Comparison of ENCODE assay signal across 10 cellular contexts in the genomic region with DNA sequence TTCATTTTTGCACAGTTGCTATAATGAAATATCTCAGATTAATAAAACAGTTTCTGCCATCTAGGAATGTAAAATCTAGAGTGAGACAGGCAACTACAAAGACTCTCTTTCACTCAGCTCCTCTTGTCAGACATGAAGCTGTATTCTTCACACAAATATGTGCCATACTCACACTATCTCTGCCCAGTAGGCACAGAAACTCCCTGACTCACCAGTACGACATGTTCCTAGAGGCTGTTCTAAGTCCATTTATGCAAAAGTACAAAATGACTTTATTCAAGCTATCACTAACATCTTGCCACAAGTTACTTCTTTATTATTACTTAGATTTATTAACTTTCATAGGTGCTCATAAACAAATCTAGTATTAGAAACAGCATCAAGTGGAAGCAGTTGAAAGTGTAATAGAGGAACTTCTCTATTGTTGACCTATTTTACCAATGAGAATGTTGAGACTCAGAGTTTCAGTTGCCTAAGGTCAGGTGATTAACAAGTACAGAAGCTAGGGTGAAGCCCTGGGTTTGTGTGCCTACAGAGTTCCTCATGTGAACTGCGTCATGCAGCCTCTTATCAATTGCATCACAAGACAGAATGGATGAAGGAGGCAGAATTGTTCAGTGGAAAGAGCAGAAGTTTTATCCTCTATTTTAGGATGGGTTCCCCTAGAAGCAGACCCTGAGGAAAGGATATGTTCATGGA.
DNase-seq lines count a peak whose midpoint lies in the region; ATAC-seq and TF ChIP-seq lines count a peak whose summit lies in the region.
"Had no signal": no experiment of that assay in that cellular context is flagged by ENCODE, and none has a peak within 500 bp of the region (broad histone marks: within the 10 kb centered on the region; RNA-seq: fewer than 3 reads in every experiment).

No MANE protein-coding gene starts in this region.

- intact Hi-C loops in MCF 10A (cut with micrococcal nuclease) (loop anchor here (5.0 kb wide), 2 partner anchors 75 to 110 kb away; no protein-coding TSS in a partner anchor), breast epithelium (cut with DNase I; ENCODE audit: low total_unique reads) (no loop called here)

- H3K4me2 ChIP-seq in Karpas-422 (ENCODE audit: low read depth, low read length, poor library complexity, severe bottlenecking), result no peak overlapping the region

- H4K20me1 ChIP-seq in Karpas-422 (ENCODE audit: insufficient read depth, low read depth, low read length), result no peaks in the 10 kb centered on the region

- no TSS peak for BruUV-seq in MCF 10A (replicated peaks; lab: Mats Ljungman, UMichigan)

- H3K27me3 Mint-ChIP-seq in MCF 10A (ENCODE audit: insufficient read depth, unreplicated experiment), result no peaks in the 10 kb centered on the region

- no peaks in the 10 kb centered on the region for H3K9me2 ChIP-seq in Karpas-422 (replicated peaks; ENCODE audit: insufficient read depth, low read length)

- H3K27ac Mint-ChIP-seq in MCF 10A (ENCODE audit: low read depth, unreplicated experiment), result peak overlapping the region; percentile 92

- H2AFZ ChIP-seq in Karpas-422 (ENCODE audit: low read length), result no peak overlapping the region

- TF ChIP-seq CTCF in MCF 10A (IDR thresholded peaks at IDR 0.05; ENCODE audit: unreplicated experiment) (no peak), breast epithelium (IDR thresholded peaks at IDR 0.05) (no peak), RWPE1 (conservative IDR thresholded peaks at IDR 0.05; ENCODE audit: low read depth) (no peak)

- H3K9ac ChIP-seq in Karpas-422 (ENCODE audit: low read length), result no peak overlapping the region

- H3K9me3 ChIP-seq in breast epithelium, result no peaks in the 10 kb centered on the region
- no peaks in the 10 kb centered on the region for H3K9me3 ChIP-seq in Karpas-422 (ENCODE audit: low read length)

- H3K36me3 Mint-ChIP-seq in MCF 10A (ENCODE audit: insufficient read depth, unreplicated experiment), result peaks cover 11% of the 10 kb centered on the region

- H3K4me3 ChIP-seq in breast epithelium (no peak overlapping the region), Karpas-422 (ENCODE audit: low read length) (no peak overlapping the region)

- H3K36me3 ChIP-seq in breast epithelium, result no peaks in the 10 kb centered on the region
- no peaks in the 10 kb centered on the region for H3K36me3 ChIP-seq in Karpas-422 (ENCODE audit: insufficient read depth, low read length)

- CTCF ChIA-PET in MCF 10A (lab: Yijun Ruan, JAX), result interaction anchor here (0.6 to 9.9 kb wide), 10 partner anchors 48 to 113 kb away, joined by 3 to 96 read pairs (median 4); a partner anchor contains a TSS
- CTCF ChIA-PET in RWPE1 (lab: Yijun Ruan, JAX), result no interaction called here

- H3K9me3 Mint-ChIP-seq in MCF 10A (ENCODE audit: unreplicated experiment), result peaks cover 8% of the 10 kb centered on the region

- H3K79me2 ChIP-seq in Karpas-422 (ENCODE audit: low read length), result no peaks in the 10 kb centered on the region

- ATAC-seq in GM19455 (IDR thresholded peaks at IDR 0.05; ENCODE audit: unreplicated experiment) (no peak), HG03571 (IDR thresholded peaks at IDR 0.05; ENCODE audit: unreplicated experiment) (no peak)

- H3K4me1 Mint-ChIP-seq in MCF 10A (ENCODE audit: insufficient read depth, unreplicated experiment), result peaks cover 49% of the 10 kb centered on the region

- peak; percentile 81 for DNase-seq in MCF 10A (ENCODE audit: unreplicated experiment)
- no peak for DNase-seq in breast epithelium (ENCODE audit: low spot score in 2 of 2)
- DNase-seq in RWPE1 (ENCODE audit: low spot score), result peak; percentile 57
- DNase-seq in foreskin melanocyte, result peak; percentile 92
- no peak for DNase-seq in cerebellar cortex (ENCODE audit: low spot score)
- DNase-seq in Karpas-422, result no peak
- DNase-seq: activated naive CD4-positive, alpha-beta T cell treated with anti-CD3 and anti-CD28 coated beads, Interleukin-2, amount 50 U/mL, for 16 hours; NCI-H510A treated with DMSO at 0.1 percent for 48 hours had no signal

- H3K4me3 Mint-ChIP-seq in MCF 10A (ENCODE audit: unreplicated experiment), result peak overlapping the region; percentile 59

- H3K27me3 ChIP-seq in breast epithelium (no peaks in the 10 kb centered on the region), Karpas-422 (ENCODE audit: low read length) (no peaks in the 10 kb centered on the region)

- H3K4me1 ChIP-seq in breast epithelium (no peaks in the 10 kb centered on the region), Karpas-422 (ENCODE audit: low read length) (no peaks in the 10 kb centered on the region)

- TF ChIP-seq POLR2A in breast epithelium (IDR thresholded peaks at IDR 0.05), result no peak

- POLR2A ChIA-PET in MCF 10A (lab: Yijun Ruan, JAX), result interaction anchor here (0.6 to 10.8 kb wide), 34 partner anchors 9 to 198 kb away, joined by 3 to 421 read pairs (median 5); a partner anchor contains a TSS
- POLR2A ChIA-PET in RWPE1 (lab: Yijun Ruan, JAX; ENCODE audit: low non-redundant PET), result no interaction called here

- H3K27ac ChIP-seq in breast epithelium, result no peak overlapping the region
- H3K27ac ChIP-seq in RWPE1, result no peak overlapping the region
- H3K27ac ChIP-seq in Karpas-422 (ENCODE audit: low read length), result no peak overlapping the region

Comparison
In these comparisons a context has a peak if more than half of its experiments do, and no peak if none do; other contexts are left out.
1. DNase-seq: peak in MCF 10A (single experiment), RWPE1 (single experiment) and foreskin melanocyte (single experiment); none in breast epithelium (0 of 2), cerebellar cortex (single experiment) and Karpas-422 (single experiment).